ENCODE assay signal across 17 cellular contexts in genomic region chr7:133836666-133837065, GRCh38.
"Had no signal": no experiment of that assay in that cellular context is flagged by ENCODE, and none has a peak within 500 bp of the region (broad histone marks: within the 10 kb centered on the region; RNA-seq: fewer than 3 reads in every experiment).

No MANE protein-coding gene starts in this region.

- H3K4me3 ChIP-seq: colonic mucosa, heart left ventricle, transverse colon had no signal

- H3K9me3 ChIP-seq: colonic mucosa, transverse colon had no signal

- H3K27ac Mint-ChIP-seq: activated CD4-positive, alpha-beta memory T cell treated with anti-CD3 and anti-CD28 coated beads for 36 hours; activated naive CD8-positive, alpha-beta T cell treated with anti-CD3 and anti-CD28 coated beads, Interleukin-2, amount 50 U/mL, for 24 hours; activated T-cell treated with anti-CD3 and anti-CD28 coated beads, Interleukin-2, amount 50 U/mL, for 72 hours; stimulated activated naive B cell treated with anti-CD40 and anti-IgM and Interleukin-4, amounts not matched to agents 10 μg/mL and 1 μg/mL and 100 μg/mL, for 72 hours had no signal

- H3K4me3 Mint-ChIP-seq: activated CD4-positive, alpha-beta memory T cell treated with anti-CD3 and anti-CD28 coated beads for 36 hours; activated naive CD8-positive, alpha-beta T cell treated with anti-CD3 and anti-CD28 coated beads, Interleukin-2, amount 50 U/mL, for 24 hours; activated T-cell treated with anti-CD3 and anti-CD28 coated beads, Interleukin-2, amount 50 U/mL, for 72 hours; naive thymus-derived CD4-positive, alpha-beta T cell; stimulated activated naive B cell treated with anti-CD40 and anti-IgM and Interleukin-4, amounts not matched to agents 10 μg/mL and 1 μg/mL and 100 μg/mL, for 72 hours had no signal

- H3K27me3 ChIP-seq: colonic mucosa, heart left ventricle, transverse colon had no signal

- H3K4me1 Mint-ChIP-seq: activated naive CD8-positive, alpha-beta T cell treated with anti-CD3 and anti-CD28 coated beads, Interleukin-2, amount 50 U/mL, for 24 hours; stimulated activated naive B cell treated with anti-CD40 and anti-IgM and Interleukin-4, amounts not matched to agents 10 μg/mL and 1 μg/mL and 100 μg/mL, for 72 hours had no signal

- ATAC-seq: activated naive CD8-positive, alpha-beta T cell treated with anti-CD3 and anti-CD28 coated beads, Interleukin-2, amount 50 U/mL, for 24 hours; activated T-cell treated with anti-CD3 and anti-CD28 coated beads, Interleukin-2, amount 50 U/mL, for 72 hours; heart left ventricle; left colon; naive thymus-derived CD4-positive, alpha-beta T cell; right cardiac atrium; stimulated activated naive B cell treated with anti-CD40 and anti-IgM and Interleukin-4, amounts not matched to agents 10 μg/mL and 1 μg/mL and 100 μg/mL, for 72 hours had no signal

- H3K36me3 ChIP-seq: colonic mucosa had no signal

- DNase-seq: activated CD4-positive, alpha-beta memory T cell treated with anti-CD3 and anti-CD28 coated beads for 36 hours; activated CD4-positive, CD25-positive, alpha-beta regulatory T cell treated with anti-CD3 and anti-CD28 coated beads, Interleukin-2, amount 50 U/mL, for 72 hours; activated naive CD4-positive, alpha-beta T cell; activated naive CD8-positive, alpha-beta T cell treated with anti-CD3 and anti-CD28 coated beads, Interleukin-2, amount 50 U/mL, for 24 hours; activated T-cell treated with anti-CD3 and anti-CD28 coated beads, Interleukin-2, amount 50 U/mL, for 72 hours; colonic mucosa; effector CD4-positive, alpha-beta T cell; foreskin melanocyte; heart left ventricle; left colon; mammary epithelial cell; naive thymus-derived CD4-positive, alpha-beta T cell; posterior cingulate gyrus; right cardiac atrium; small intestine; stimulated activated naive B cell treated with anti-CD40 and anti-IgM and Interleukin-4, amounts not matched to agents 10 μg/mL and 1 μg/mL and 100 μg/mL, for 72 hours; transverse colon had no signal

- FAIRE-seq: small intestine had no signal

- H3K27ac ChIP-seq: colonic mucosa, heart left ventricle, transverse colon had no signal

- H3K4me1 ChIP-seq: colonic mucosa, heart left ventricle had no signal
